Comparison of ENCODE assay signal across 1 cellular context in the genomic region with DNA sequence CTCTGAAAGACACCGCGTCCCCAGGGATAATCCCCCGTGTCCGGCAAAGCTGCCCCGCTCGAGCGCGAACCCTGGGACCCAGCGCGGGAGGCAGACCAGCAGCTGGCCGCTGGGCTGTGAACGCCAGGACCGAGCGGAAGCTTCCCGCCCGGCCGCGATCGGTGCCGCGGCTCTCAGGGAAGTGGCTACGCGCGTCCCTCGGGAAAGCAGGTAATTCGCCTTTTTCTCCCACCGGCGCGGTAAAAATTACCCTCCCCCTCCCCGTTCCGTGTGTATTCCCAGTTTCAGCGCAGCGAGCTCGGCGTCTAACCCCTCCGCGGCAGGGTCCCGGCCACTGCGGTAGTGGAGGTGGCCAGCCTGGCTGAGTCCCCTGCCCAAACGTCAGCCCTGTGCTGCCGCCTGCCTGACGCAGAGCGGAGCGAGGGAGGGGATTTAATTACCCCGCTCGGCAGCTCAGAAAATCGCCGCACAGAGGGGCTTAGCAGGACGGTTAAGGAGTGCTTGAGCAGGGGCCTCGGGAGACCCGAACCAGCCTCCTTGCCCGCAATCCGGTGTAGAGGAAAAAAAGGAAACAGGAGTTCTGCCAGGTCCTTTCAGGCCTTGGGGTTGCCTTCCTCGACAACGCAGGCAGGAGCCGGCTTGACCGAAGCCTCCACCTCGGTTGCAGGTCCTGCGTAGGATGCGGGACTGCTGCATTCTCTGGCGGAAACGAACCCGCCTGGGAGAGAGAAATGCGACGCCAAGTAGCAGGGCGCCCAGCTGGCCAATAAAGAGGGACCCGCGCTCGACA.
TF ChIP-seq lines count a peak whose summit lies in the region.

No MANE protein-coding gene starts in this region.

TF ChIP-seq in HEK293, 187 proteins besides CTCF, POLR2A, EP300 and RAD21 (continued from another document):
- TF ChIP-seq, protein P1, sequence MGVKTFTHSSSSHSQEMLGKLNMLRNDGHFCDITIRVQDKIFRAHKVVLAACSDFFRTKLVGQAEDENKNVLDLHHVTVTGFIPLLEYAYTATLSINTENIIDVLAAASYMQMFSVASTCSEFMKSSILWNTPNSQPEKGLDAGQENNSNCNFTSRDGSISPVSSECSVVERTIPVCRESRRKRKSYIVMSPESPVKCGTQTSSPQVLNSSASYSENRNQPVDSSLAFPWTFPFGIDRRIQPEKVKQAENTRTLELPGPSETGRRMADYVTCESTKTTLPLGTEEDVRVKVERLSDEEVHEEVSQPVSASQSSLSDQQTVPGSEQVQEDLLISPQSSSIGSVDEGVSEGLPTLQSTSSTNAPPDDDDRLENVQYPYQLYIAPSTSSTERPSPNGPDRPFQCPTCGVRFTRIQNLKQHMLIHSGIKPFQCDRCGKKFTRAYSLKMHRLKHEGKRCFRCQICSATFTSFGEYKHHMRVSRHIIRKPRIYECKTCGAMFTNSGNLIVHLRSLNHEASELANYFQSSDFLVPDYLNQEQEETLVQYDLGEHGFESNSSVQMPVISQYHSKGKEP (tag by site-specific recombination; IDR thresholded peaks at IDR 0.05), result peak; percentile 88
- TF ChIP-seq, protein P2, sequence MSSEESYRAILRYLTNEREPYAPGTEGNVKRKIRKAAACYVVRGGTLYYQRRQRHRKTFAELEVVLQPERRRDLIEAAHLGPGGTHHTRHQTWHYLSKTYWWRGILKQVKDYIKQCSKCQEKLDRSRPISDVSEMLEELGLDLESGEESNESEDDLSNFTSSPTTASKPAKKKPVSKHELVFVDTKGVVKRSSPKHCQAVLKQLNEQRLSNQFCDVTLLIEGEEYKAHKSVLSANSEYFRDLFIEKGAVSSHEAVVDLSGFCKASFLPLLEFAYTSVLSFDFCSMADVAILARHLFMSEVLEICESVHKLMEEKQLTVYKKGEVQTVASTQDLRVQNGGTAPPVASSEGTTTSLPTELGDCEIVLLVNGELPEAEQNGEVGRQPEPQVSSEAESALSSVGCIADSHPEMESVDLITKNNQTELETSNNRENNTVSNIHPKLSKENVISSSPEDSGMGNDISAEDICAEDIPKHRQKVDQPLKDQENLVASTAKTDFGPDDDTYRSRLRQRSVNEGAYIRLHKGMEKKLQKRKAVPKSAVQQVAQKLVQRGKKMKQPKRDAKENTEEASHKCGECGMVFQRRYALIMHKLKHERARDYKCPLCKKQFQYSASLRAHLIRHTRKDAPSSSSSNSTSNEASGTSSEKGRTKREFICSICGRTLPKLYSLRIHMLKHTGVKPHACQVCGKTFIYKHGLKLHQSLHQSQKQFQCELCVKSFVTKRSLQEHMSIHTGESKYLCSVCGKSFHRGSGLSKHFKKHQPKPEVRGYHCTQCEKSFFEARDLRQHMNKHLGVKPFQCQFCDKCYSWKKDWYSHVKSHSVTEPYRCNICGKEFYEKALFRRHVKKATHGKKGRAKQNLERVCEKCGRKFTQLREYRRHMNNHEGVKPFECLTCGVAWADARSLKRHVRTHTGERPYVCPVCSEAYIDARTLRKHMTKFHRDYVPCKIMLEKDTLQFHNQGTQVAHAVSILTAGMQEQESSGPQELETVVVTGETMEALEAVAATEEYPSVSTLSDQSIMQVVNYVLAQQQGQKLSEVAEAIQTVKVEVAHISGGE (tag by site-specific recombination; conservative IDR thresholded peaks at IDR 0.05; ENCODE audit: low read depth), result 0 out of 2 replicates have a peak, but pooled peaks have one; percentile 23
- peak; percentile 58 for TF ChIP-seq ZNF335 (tag by site-specific recombination; conservative IDR thresholded peaks at IDR 0.05)
- peak; percentile 39; the same call in 1 of the 2 replicates for TF ChIP-seq MZF1 (tag by site-specific recombination; IDR thresholded peaks at IDR 0.05; ENCODE audit: borderline replicate concordance)
- TF ChIP-seq, protein P3, sequence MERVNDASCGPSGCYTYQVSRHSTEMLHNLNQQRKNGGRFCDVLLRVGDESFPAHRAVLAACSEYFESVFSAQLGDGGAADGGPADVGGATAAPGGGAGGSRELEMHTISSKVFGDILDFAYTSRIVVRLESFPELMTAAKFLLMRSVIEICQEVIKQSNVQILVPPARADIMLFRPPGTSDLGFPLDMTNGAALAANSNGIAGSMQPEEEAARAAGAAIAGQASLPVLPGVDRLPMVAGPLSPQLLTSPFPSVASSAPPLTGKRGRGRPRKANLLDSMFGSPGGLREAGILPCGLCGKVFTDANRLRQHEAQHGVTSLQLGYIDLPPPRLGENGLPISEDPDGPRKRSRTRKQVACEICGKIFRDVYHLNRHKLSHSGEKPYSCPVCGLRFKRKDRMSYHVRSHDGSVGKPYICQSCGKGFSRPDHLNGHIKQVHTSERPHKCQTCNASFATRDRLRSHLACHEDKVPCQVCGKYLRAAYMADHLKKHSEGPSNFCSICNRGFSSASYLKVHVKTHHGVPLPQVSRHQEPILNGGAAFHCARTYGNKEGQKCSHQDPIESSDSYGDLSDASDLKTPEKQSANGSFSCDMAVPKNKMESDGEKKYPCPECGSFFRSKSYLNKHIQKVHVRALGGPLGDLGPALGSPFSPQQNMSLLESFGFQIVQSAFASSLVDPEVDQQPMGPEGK (tag by site-specific recombination; IDR thresholded peaks at IDR 0.05), result peak; percentile 24; the same call in 1 of the 2 replicates
- TF ChIP-seq OSR2 (tag by site-specific recombination; IDR thresholded peaks at IDR 0.05), result no peak
- TF ChIP-seq, protein P4, sequence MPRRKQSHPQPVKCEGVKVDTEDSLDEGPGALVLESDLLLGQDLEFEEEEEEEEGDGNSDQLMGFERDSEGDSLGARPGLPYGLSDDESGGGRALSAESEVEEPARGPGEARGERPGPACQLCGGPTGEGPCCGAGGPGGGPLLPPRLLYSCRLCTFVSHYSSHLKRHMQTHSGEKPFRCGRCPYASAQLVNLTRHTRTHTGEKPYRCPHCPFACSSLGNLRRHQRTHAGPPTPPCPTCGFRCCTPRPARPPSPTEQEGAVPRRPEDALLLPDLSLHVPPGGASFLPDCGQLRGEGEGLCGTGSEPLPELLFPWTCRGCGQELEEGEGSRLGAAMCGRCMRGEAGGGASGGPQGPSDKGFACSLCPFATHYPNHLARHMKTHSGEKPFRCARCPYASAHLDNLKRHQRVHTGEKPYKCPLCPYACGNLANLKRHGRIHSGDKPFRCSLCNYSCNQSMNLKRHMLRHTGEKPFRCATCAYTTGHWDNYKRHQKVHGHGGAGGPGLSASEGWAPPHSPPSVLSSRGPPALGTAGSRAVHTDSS (tag by site-specific recombination; IDR thresholded peaks at IDR 0.05), result no peak
- peak; percentile 42; the same call in 1 of the 2 replicates for TF ChIP-seq ZNF629 (tag by site-specific recombination; IDR thresholded peaks at IDR 0.05)
- TF ChIP-seq SP7 (tag by site-specific recombination; IDR thresholded peaks at IDR 0.05), result no peak
- TF ChIP-seq ZEB2 (tag by site-specific recombination; IDR thresholded peaks at IDR 0.05), result peak; percentile 74; the same call in 1 of the 2 replicates
- TF ChIP-seq, protein P5, sequence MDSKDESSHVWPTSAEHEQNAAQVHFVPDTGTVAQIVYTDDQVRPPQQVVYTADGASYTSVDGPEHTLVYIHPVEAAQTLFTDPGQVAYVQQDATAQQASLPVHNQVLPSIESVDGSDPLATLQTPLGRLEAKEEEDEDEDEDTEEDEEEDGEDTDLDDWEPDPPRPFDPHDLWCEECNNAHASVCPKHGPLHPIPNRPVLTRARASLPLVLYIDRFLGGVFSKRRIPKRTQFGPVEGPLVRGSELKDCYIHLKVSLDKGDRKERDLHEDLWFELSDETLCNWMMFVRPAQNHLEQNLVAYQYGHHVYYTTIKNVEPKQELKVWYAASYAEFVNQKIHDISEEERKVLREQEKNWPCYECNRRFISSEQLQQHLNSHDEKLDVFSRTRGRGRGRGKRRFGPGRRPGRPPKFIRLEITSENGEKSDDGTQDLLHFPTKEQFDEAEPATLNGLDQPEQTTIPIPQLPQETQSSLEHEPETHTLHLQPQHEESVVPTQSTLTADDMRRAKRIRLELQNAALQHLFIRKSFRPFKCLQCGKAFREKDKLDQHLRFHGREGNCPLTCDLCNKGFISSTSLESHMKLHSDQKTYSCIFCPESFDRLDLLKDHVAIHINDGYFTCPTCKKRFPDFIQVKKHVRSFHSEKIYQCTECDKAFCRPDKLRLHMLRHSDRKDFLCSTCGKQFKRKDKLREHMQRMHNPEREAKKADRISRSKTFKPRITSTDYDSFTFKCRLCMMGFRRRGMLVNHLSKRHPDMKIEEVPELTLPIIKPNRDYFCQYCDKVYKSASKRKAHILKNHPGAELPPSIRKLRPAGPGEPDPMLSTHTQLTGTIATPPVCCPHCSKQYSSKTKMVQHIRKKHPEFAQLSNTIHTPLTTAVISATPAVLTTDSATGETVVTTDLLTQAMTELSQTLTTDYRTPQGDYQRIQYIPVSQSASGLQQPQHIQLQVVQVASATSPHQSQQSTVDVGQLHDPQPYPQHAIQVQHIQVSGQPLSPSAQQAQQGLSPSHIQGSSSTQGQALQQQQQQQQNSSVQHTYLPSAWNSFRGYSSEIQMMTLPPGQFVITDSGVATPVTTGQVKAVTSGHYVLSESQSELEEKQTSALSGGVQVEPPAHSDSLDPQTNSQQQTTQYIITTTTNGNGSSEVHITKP (tag by site-specific recombination; IDR thresholded peaks at IDR 0.05), result 0 out of 2 replicates have a peak, but pooled peaks have one; percentile 38
- TF ChIP-seq ZNF37A (tag by site-specific recombination; IDR thresholded peaks at IDR 0.05), result no peak
- TF ChIP-seq ZNF341 (tag by site-specific recombination; IDR thresholded peaks at IDR 0.05; ENCODE audit: low read depth), result no peak
- peak; percentile 44; the same call in 1 of the 2 replicates for TF ChIP-seq ZBTB48 (tag by site-specific recombination; IDR thresholded peaks at IDR 0.05)
